Comparison of ENCODE assay signal across 20 cellular contexts in the genomic region with DNA sequence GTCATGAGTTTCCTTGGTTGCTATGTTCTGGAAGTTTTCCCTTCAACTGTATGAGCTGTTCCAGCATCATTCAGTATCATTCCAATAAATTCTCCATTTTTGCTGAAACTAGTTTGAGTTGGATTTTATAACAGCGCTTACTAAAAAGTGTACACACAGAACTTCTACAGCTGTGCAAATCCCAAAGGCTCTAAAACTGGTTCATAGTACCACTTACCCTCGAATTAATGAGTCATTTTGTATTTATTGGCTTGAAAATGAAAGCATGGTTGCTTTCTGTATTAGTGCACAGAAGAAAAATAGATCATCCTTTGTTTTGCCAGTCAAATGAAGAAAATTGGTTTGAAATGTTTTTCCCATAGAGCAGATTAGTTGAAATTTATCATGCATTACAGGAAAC.
DNase-seq lines count a peak whose midpoint lies in the region; ATAC-seq, FAIRE-seq and TF ChIP-seq lines count a peak whose summit lies in the region.
"Had no signal": no experiment of that assay in that cellular context is flagged by ENCODE, and none has a peak within 500 bp of the region (broad histone marks: within the 10 kb centered on the region; RNA-seq: fewer than 3 reads in every experiment).

No MANE protein-coding gene starts in this region.

- no peaks in the 10 kb centered on the region for H4K20me1 ChIP-seq in GM23248 (ENCODE audit: insufficient read depth)

- H3K9me3 ChIP-seq in GM23248 (ENCODE audit: low read depth) (no peaks in the 10 kb centered on the region), kidney (ENCODE audit: control insufficient read depth in 1 of 2, low read length in 2 of 2) (no peaks in the 10 kb centered on the region)
- H3K9me3 ChIP-seq: thyroid gland had no signal

- no peak overlapping the region for H2AFZ ChIP-seq in GM23248

- peak; percentile 59 for ATAC-seq in GM18909 (IDR thresholded peaks at IDR 0.05; ENCODE audit: poor library complexity, unreplicated experiment)
- ATAC-seq in HG03060 (IDR thresholded peaks at IDR 0.05; ENCODE audit: low read depth, unreplicated experiment) = peak; percentile 74

- H3K27me3 ChIP-seq in GM06990 (replicated peaks; ENCODE audit: control insufficient read depth, insufficient read depth, low read length) (no peaks in the 10 kb centered on the region), GM23248 (replicated peaks; ENCODE audit: insufficient read depth) (no peaks in the 10 kb centered on the region)
- H3K27me3 ChIP-seq: thyroid gland had no signal

- DNase-seq in GM06990 (ENCODE audit: extremely low read depth, insufficient read length) (peak; percentile 18), astrocyte of the spinal cord (ENCODE audit: low read depth, low spot score) (peak; percentile 55), glomerular visceral epithelial cell (ENCODE audit: extremely low spot score) (no peak), SIG-M5 treated with dmso at 0.1 percent for 504 hours (lab: John Stamatoyannopoulos, UW; ENCODE audit: unreplicated experiment) (no peak), GM23248 (no peak), kidney (no peak)
- DNase-seq: activated CD4-positive, CD25-positive, alpha-beta regulatory T cell treated with anti-CD3 and anti-CD28 coated beads, Interleukin-2, amount 50 U/mL, for 72 hours; activated CD8-positive, alpha-beta memory T cell treated with anti-CD3 and anti-CD28 coated beads for 24 hours; activated naive CD8-positive, alpha-beta T cell treated with anti-CD3 and anti-CD28 coated beads for 36 hours; C1 segment of cervical spinal cord; dermis blood vessel endothelial cell; Kasumi-1; NCI-H2171; NCI-H748 treated with DMSO at 0.1 percent for 48 hours; thyroid gland had no signal

- no peak overlapping the region for H3K4me2 ChIP-seq in GM23248 (ENCODE audit: unreplicated experiment)

- no peak for FAIRE-seq in kidney (lab: Jason Lieb, UNC)
- FAIRE-seq: bronchial epithelial cell, frontal cortex, H1 had no signal

- H3K9ac ChIP-seq in GM23248 (no peak overlapping the region), kidney (ENCODE audit: low read length in 2 of 2) (no peak overlapping the region)

- H3F3A ChIP-seq in GM23248 (ENCODE audit: insufficient read depth) = no peaks in the 10 kb centered on the region

- H3K27ac ChIP-seq in GM23248 (no peak overlapping the region), kidney (ENCODE audit: low read depth in 2 of 2, low read length in 2 of 2) (no peak overlapping the region)
- H3K27ac ChIP-seq: thyroid gland had no signal

- H3K4me3 ChIP-seq in GM06990 (replicated peaks; ENCODE audit: low read depth, low read length) (no peak overlapping the region), astrocyte of the spinal cord (ENCODE audit: low read depth, low read length) (no peak overlapping the region), GM23248 (no peak overlapping the region), kidney (ENCODE audit: low read length in 2 of 2) (no peak overlapping the region)
- H3K4me3 ChIP-seq: thyroid gland had no signal

- WGBS in GM23248 (ENCODE audit: low coverage in 1 of 2, low lambda C conversion rate in 2 of 2, missing lambda C conversion rate in 2 of 2), 2 experiments = 23 to 27% methylated on average over 2 of the region's 2 CpGs

- H3K4me1 ChIP-seq in GM23248 (ENCODE audit: insufficient read depth) (no peaks in the 10 kb centered on the region), kidney (ENCODE audit: control insufficient read depth in 1 of 2, insufficient read depth in 1 of 2, low read depth in 1 of 2, low read length in 2 of 2) (no peaks in the 10 kb centered on the region)
- H3K4me1 ChIP-seq: thyroid gland had no signal

- H3K36me3 ChIP-seq in GM06990 (ENCODE audit: control insufficient read depth, insufficient read depth, low read length) (no peaks in the 10 kb centered on the region), GM23248 (ENCODE audit: low read depth) (no peaks in the 10 kb centered on the region), kidney (ENCODE audit: control insufficient read depth in 1 of 2, insufficient read depth in 2 of 2, low read length in 2 of 2) (no peaks in the 10 kb centered on the region)
- H3K36me3 ChIP-seq: thyroid gland had no signal

- intact Hi-C loops in kidney (cut with DNase I) = no loop called here

- H3K9me2 ChIP-seq in GM23248 (ENCODE audit: insufficient read depth) = no peaks in the 10 kb centered on the region

- in situ Hi-C loops in astrocyte of the spinal cord (cut with HindIII; ENCODE audit: low sequenced_read_pairs) (no loop called here), GM23248 (cut with MboI) (no loop called here)

- H3K79me2 ChIP-seq in GM23248 (ENCODE audit: insufficient read depth) = no peaks in the 10 kb centered on the region

- TF ChIP-seq CTCF in GM06990 (IDR thresholded peaks at IDR 0.05; ENCODE audit: insufficient read depth, low read length, poor library complexity, severe bottlenecking) = no peak
- no peak for TF ChIP-seq CTCF in astrocyte of the spinal cord (IDR thresholded peaks at IDR 0.05; ENCODE audit: low read depth, low read length)
- no peak for TF ChIP-seq CTCF in kidney (IDR thresholded peaks at IDR 0.05; ENCODE audit: borderline replicate concordance, extremely low read depth, insufficient read depth)

Comparison
In these comparisons a context has a peak if more than half of its experiments do, and no peak if none do; other contexts are left out.
1. DNase-seq: peak in GM06990 (single experiment) and astrocyte of the spinal cord (single experiment); none in glomerular visceral epithelial cell (single experiment), SIG-M5 treated with dmso at 0.1 percent for 504 hours (single experiment), GM23248 (single experiment) and kidney (single experiment).